In the genomic region with DNA sequence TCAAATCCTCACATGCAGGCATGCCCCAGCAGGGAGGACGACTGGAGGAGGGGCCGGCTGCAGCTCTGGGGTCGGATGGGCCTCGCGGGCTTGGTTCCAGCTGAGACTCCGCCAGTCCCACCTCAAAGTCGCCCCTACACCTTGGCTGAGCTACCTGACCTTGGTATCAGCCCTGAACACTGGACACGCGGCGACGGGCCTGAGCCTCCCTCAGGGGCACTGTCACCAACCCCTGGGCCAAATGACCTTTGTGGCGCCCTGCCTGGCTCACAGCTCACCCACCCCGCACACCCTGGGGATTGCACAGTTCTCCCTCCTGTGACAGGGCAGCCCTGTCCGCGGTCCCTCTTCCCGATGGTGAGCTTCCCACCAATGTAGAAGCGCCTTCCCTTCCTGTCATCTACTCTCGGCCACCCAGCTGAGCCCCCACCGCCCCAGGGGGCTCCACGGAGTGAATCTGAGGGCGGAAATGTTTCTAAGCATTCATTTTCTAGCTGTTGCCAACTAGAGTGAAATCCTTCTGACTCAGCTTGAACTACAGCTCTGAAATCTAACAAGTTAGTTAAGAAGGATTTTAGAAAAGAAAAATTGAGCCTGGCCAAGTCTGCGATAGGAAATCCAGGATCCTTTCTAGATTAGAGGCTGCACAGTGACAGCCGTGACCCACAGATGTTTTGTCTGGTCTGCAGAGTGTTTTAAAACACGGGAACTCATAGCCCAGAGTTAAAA, we compare ENCODE assay signal across 17 cellular contexts.
DNase-seq lines count a peak whose midpoint lies in the region; ATAC-seq and TF ChIP-seq lines count a peak whose summit lies in the region.
"Had no signal": no experiment of that assay in that cellular context is flagged by ENCODE, and none has a peak within 500 bp of the region (broad histone marks: within the 10 kb centered on the region; RNA-seq: fewer than 3 reads in every experiment).

No MANE protein-coding gene starts in this region.

- no peaks in the 10 kb centered on the region for H3K9me2 ChIP-seq in hepatocyte (replicated peaks; ENCODE audit: insufficient read depth)

- H3K27me3 ChIP-seq in adipocyte (replicated peaks; ENCODE audit: control insufficient read depth, insufficient read depth, low read length) (peaks cover 37% of the 10 kb centered on the region), hepatocyte (no peaks in the 10 kb centered on the region), rectal smooth muscle tissue (ENCODE audit: control insufficient read depth, insufficient read depth, low read length) (no peaks in the 10 kb centered on the region), BE2C (no peaks in the 10 kb centered on the region)

- H3K9me3 ChIP-seq in adipocyte (ENCODE audit: control insufficient read depth, low read length) = peaks cover 6% of the 10 kb centered on the region
- no peaks in the 10 kb centered on the region for H3K9me3 ChIP-seq in hepatocyte (ENCODE audit: low read depth)
- no peaks in the 10 kb centered on the region for H3K9me3 ChIP-seq in BE2C
- H3K9me3 ChIP-seq: psoas muscle had no signal

- TF ChIP-seq CTCF in AG10803 (conservative IDR thresholded peaks at IDR 0.05; ENCODE audit: low read length) = no peak
- no peak for TF ChIP-seq CTCF in hepatocyte (IDR thresholded peaks at IDR 0.05; ENCODE audit: poor library complexity)
- TF ChIP-seq CTCF in BE2C (IDR thresholded peaks at IDR 0.05; ENCODE audit: low read depth, low read length) = no peak

- WGBS in hepatocyte (ENCODE audit: low lambda C conversion rate, missing lambda C conversion rate) = 63% methylated on average over 24 of the region's 24 CpGs

- peak overlapping the region; percentile 66 for H3K4me2 ChIP-seq in hepatocyte

- H3K36me3 ChIP-seq in adipocyte (ENCODE audit: control insufficient read depth, insufficient read depth, low read length, severe bottlenecking) = no peaks in the 10 kb centered on the region
- no peaks in the 10 kb centered on the region for H3K36me3 ChIP-seq in hepatocyte (replicated peaks; ENCODE audit: insufficient read depth, low read depth)
- no peaks in the 10 kb centered on the region for H3K36me3 ChIP-seq in rectal smooth muscle tissue (ENCODE audit: control insufficient read depth, insufficient read depth, low read length)
- H3K36me3 ChIP-seq in BE2C = no peaks in the 10 kb centered on the region

- H3K9ac ChIP-seq in adipocyte (ENCODE audit: low read length) = peak overlapping the region; percentile 42
- H3K9ac ChIP-seq in rectal smooth muscle tissue (ENCODE audit: low read length) = no peak overlapping the region

- ATAC-seq in HG03571 (IDR thresholded peaks at IDR 0.05; ENCODE audit: unreplicated experiment) = no peak

- H3K79me2 ChIP-seq in hepatocyte = no peaks in the 10 kb centered on the region

- DNase-seq in AG10803 (ENCODE audit: low read depth) (peak; percentile 25), adipocyte (ENCODE audit: low read depth) (no peak), hepatocyte (ENCODE audit: low spot score) (no peak), T-helper 9 cell (no peak), BE2C (no peak), hypothalamus (lab: John Stamatoyannopoulos, UW) (no peak)
- DNase-seq: activated CD4-positive, alpha-beta T cell treated with anti-CD3 and anti-CD28 coated beads for 4 hours; activated CD8-positive, alpha-beta memory T cell treated with anti-CD3 and anti-CD28 coated beads, Interleukin-2, amount 50 U/mL, for 4 hours; activated gamma-delta T cell treated with Interleukin-2 at 50 U/mL for 16 hours; Calu3; GF-D8; kidney glomerular epithelial cell; NCI-H146; NCI-H446 had no signal

- H3K4me1 ChIP-seq in adipocyte (ENCODE audit: control insufficient read depth, insufficient read depth, low read length) = peaks cover 14% of the 10 kb centered on the region
- peaks cover 18% of the 10 kb centered on the region for H3K4me1 ChIP-seq in hepatocyte (ENCODE audit: insufficient read depth)
- peaks cover 5% of the 10 kb centered on the region for H3K4me1 ChIP-seq in rectal smooth muscle tissue (ENCODE audit: control insufficient read depth, insufficient read depth, low read length)
- H3K4me1 ChIP-seq in BE2C = no peaks in the 10 kb centered on the region

- H3K4me3 ChIP-seq in AG10803 (ENCODE audit: low read length) = no peak overlapping the region; the same call in 1 of the 2 replicates
- peak overlapping the region; percentile 67 for H3K4me3 ChIP-seq in adipocyte (ENCODE audit: low read length)
- H3K4me3 ChIP-seq in hepatocyte = no peak overlapping the region
- H3K4me3 ChIP-seq in rectal smooth muscle tissue (ENCODE audit: low read length) = peak overlapping the region; percentile 13
- no peak overlapping the region for H3K4me3 ChIP-seq in BE2C (ENCODE audit: low read depth, low read length)
- H3K4me3 ChIP-seq: psoas muscle had no signal

- H3K27ac ChIP-seq in hepatocyte = peak overlapping the region; percentile 87
- no peak overlapping the region for H3K27ac ChIP-seq in rectal smooth muscle tissue (ENCODE audit: low read depth, low read length)
- H3K27ac ChIP-seq: psoas muscle had no signal

- H4K20me1 ChIP-seq in hepatocyte (ENCODE audit: insufficient read depth, poor library complexity, severe bottlenecking) = no peaks in the 10 kb centered on the region

- no peak overlapping the region for H2AFZ ChIP-seq in hepatocyte

Comparison
In these comparisons a context has a peak if more than half of its experiments do, and no peak if none do; other contexts are left out.
1. H3K4me3 ChIP-seq: peak in adipocyte (single experiment) and rectal smooth muscle tissue (single experiment); none in AG10803 (single experiment), hepatocyte (single experiment) and BE2C (single experiment).